ENCODE assay signal across 1 cellular context in genomic region chr18:44714376-44714775, GRCh38.
TF ChIP-seq lines count a peak whose summit lies in the region.

No MANE protein-coding gene starts in this region.

TF ChIP-seq in HEK293T, 16 proteins besides CTCF, POLR2A, EP300 and RAD21:
- TF ChIP-seq ARNT (IDR thresholded peaks at IDR 0.05), result no peak
- TF ChIP-seq SUZ12 (IDR thresholded peaks at IDR 0.05), result no peak
- TF ChIP-seq FOXA1 (IDR thresholded peaks at IDR 0.05), result no peak
- no peak for TF ChIP-seq FOXM1 (IDR thresholded peaks at IDR 0.05; ENCODE audit: borderline replicate concordance)
- TF ChIP-seq PKNOX1 (IDR thresholded peaks at IDR 0.05), result no peak
- TF ChIP-seq TARDBP (IDR thresholded peaks at IDR 0.05), result no peak
- no peak for TF ChIP-seq L3MBTL2 (conservative IDR thresholded peaks at IDR 0.05)
- no peak for TF ChIP-seq ZNF384 (IDR thresholded peaks at IDR 0.05)
- TF ChIP-seq ELF4 (IDR thresholded peaks at IDR 0.05), result no peak
- no peak for TF ChIP-seq HDGF (IDR thresholded peaks at IDR 0.05; ENCODE audit: borderline replicate concordance)
- TF ChIP-seq NFRKB (IDR thresholded peaks at IDR 0.05), result no peak
- TF ChIP-seq SP1 (IDR thresholded peaks at IDR 0.05), result no peak
- TF ChIP-seq LEF1 (IDR thresholded peaks at IDR 0.05; ENCODE audit: borderline replicate concordance), result no peak
- TF ChIP-seq FOXK2 (IDR thresholded peaks at IDR 0.05), result no peak
- TF ChIP-seq CTBP1 (IDR thresholded peaks at IDR 0.05; ENCODE audit: borderline replicate concordance), result no peak
- no peak for TF ChIP-seq BHLHE40 (IDR thresholded peaks at IDR 0.05; ENCODE audit: borderline replicate concordance)
